ENCODE assay signal across 8 cellular contexts in the genomic region with DNA sequence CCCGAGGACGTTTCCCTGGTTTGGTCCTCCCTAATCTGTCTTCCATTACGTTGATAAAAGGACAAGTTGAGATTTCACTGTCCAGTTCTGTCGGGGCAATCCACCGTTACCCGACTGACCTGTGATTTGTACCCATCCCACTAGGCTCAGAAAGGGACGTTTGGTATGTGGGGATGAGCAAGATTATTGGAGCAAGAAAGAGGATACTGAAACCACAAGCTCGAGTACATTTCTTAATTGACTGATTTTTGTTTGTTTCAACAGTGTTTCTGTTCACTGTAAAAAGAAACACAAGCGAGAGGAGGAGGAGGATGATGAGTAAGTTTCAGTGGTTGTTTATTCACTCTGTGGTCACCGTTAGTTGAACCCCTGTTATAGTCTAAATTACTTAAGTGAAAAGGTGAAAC. TPM values are rescaled to one million over a fixed set of nuclear protein-coding genes. Genes with fewer than 3 reads are reported as not detected.
DNase-seq lines count a peak whose midpoint lies in the region; FAIRE-seq and TF ChIP-seq lines count a peak whose summit lies in the region.

No MANE protein-coding gene starts in this region.

- peaks cover 3% of the 10 kb centered on the region; the same call in 1 of the 2 replicates for H3K79me1 ChIP-seq in H1 (ENCODE audit: low read depth, low read length)

- no peak overlapping the region for H4K5ac ChIP-seq in H1 (ENCODE audit: insufficient read length, low read depth, low read length)

- H2AFZ ChIP-seq in OCI-LY3 (ENCODE audit: low read depth, low read length): 0 out of 2 replicates have a peak overlapping the region, but pooled peaks have one; percentile 42
- H2AFZ ChIP-seq in H1 (ENCODE audit: low read length): no peak overlapping the region

- POLR2A ChIA-PET in HEK293 (lab: Yijun Ruan, JAX) (interaction anchor here (0.6 to 2.6 kb wide), 7 partner anchors 10 to 172 kb away, joined by 3 to 25 read pairs (median 10); a partner anchor contains a TSS), H1 (lab: Charles Lee; ENCODE audit: partially characterized antibody) (interaction anchor here (0.6 to 5.5 kb wide), 6 partner anchors 12 to 94 kb away, joined by 3 to 31 read pairs (median 4); a partner anchor contains a TSS)

- no peak overlapping the region for H4K91ac ChIP-seq in H1 (replicated peaks; ENCODE audit: insufficient read length, low read length)

- peak overlapping the region; percentile 75 for H3K4me2 ChIP-seq in OCI-LY3 (ENCODE audit: low read length)
- H3K4me2 ChIP-seq in H1 (ENCODE audit: insufficient read depth in 1 of 2, low read depth in 2 of 2, low read length in 2 of 2): peak overlapping the region; percentile 88 to 97

- CTCF ChIA-PET in HEK293 (lab: Yijun Ruan, JAX) (interaction anchor here (1.0 to 2.5 kb wide), 4 partner anchors 12 to 17 kb away, joined by 3 to 8 read pairs (median 4); no protein-coding TSS in a partner anchor), H1 (lab: Charles Lee; ENCODE audit: partially characterized antibody) (interaction anchor here (0.6 to 1.5 kb wide), 5 partner anchors 11 to 335 kb away, joined by 3 to 6 read pairs (median 3); no protein-coding TSS in a partner anchor)

- H3K9me3 ChIP-seq in HEK293 (ENCODE audit: control insufficient read depth, insufficient read depth, low read depth, low read length) (no peaks in the 10 kb centered on the region), OCI-LY3 (ENCODE audit: insufficient read depth, low read length) (no peaks in the 10 kb centered on the region), H1 (ENCODE audit: insufficient read depth in 2 of 2, low read depth in 1 of 2, low read length in 1 of 2) (no peaks in the 10 kb centered on the region)

- no peak overlapping the region for H2BK12ac ChIP-seq in H1 (ENCODE audit: low read depth, low read length)

- no peak overlapping the region for H4K8ac ChIP-seq in H1 (ENCODE audit: extremely low read depth, insufficient read depth, low read length)

- TF ChIP-seq POLR2A in H1 (IDR thresholded peaks at IDR 0.05; ENCODE audit: control extremely low read depth in 1 of 2, low read depth in 2 of 2, low read length in 2 of 2): no peak

- H3K4me3 Mint-ChIP-seq in nephron progenitor cell: peak overlapping the region; percentile 92

- 35% methylated on average over 10 of the region's 10 CpGs; no CpG with 5 or more reads in 1 of the 2 experiments for WGBS in H1 (ENCODE audit: extremely low coverage in 1 of 2, insufficient coverage in 1 of 2, insufficient read length in 1 of 2, insufficient replicate concordance in 2 of 2, low coverage in 1 of 2, low lambda C conversion rate in 2 of 2, missing lambda C conversion rate in 1 of 2), 2 experiments

- H3K56ac ChIP-seq in H1 (replicated peaks; ENCODE audit: insufficient read length, low read depth, low read length): no peak overlapping the region

- H3K36me3 Mint-ChIP-seq in nephron progenitor cell (ENCODE audit: low read depth): peaks cover 47% of the 10 kb centered on the region

- H3K9me3 Mint-ChIP-seq in nephron progenitor cell: peaks cover 17% of the 10 kb centered on the region

- no peak for TF ChIP-seq RAD21 in H1 (IDR thresholded peaks at IDR 0.05 in 1 of 2, conservative IDR thresholded peaks at IDR 0.05 in 1 of 2; ENCODE audit: low read depth in 2 of 2, low read length in 2 of 2)

- peak overlapping the region; percentile 2 for H3K4ac ChIP-seq in H1 (replicated peaks; ENCODE audit: insufficient read length, low read depth, low read length)

- H4K20me1 ChIP-seq in OCI-LY3 (ENCODE audit: insufficient read depth, low read length) (no peaks in the 10 kb centered on the region), H1 (replicated peaks in 1 of 2; ENCODE audit: control insufficient read depth in 1 of 2, insufficient read depth in 2 of 2, low read length in 2 of 2) (peaks cover 0 to 2% of the 10 kb centered on the region in 2 experiments)

- H3K23me2 ChIP-seq in H1 (ENCODE audit: low read depth, low read length): peaks cover 4% of the 10 kb centered on the region

- peaks cover 14% of the 10 kb centered on the region for H3K4me1 Mint-ChIP-seq in nephron progenitor cell

- no peak overlapping the region for H3K14ac ChIP-seq in H1 (ENCODE audit: insufficient read length)

- H3K27me3 Mint-ChIP-seq in nephron progenitor cell (ENCODE audit: low read depth, poor library complexity): peaks cover 6% of the 10 kb centered on the region

- no peak overlapping the region for H2BK120ac ChIP-seq in H1 (replicated peaks; ENCODE audit: low read depth, low read length)

- no peak overlapping the region for H2BK15ac ChIP-seq in H1 (ENCODE audit: low read length)

- H3K4me1 ChIP-seq in HEK293 (ENCODE audit: control insufficient read depth, insufficient read depth, low read length) (no peaks in the 10 kb centered on the region), OCI-LY3 (ENCODE audit: low read length) (peaks cover 9% of the 10 kb centered on the region), H1 (replicated peaks in 1 of 4; ENCODE audit: control insufficient read depth in 3 of 4, insufficient read depth in 4 of 4, low read length in 3 of 4) (peaks cover 0 to 3% (median 0%) of the 10 kb centered on the region in 4 experiments; a peak in 2 of 7 replicates)

- H2AK5ac ChIP-seq in H1 (ENCODE audit: low read depth, low read length): no peak overlapping the region

- TF ChIP-seq EP300 in H1 (IDR thresholded peaks at IDR 0.05; ENCODE audit: borderline replicate concordance in 1 of 2, low read depth in 2 of 2, low read length in 2 of 2): no peak

- H3K27me3 ChIP-seq in OCI-LY3 (ENCODE audit: low read depth, low read length): no peaks in the 10 kb centered on the region
- H3K27me3 ChIP-seq in H1 (replicated peaks in 1 of 4; ENCODE audit: control insufficient read depth in 3 of 4, extremely low read depth in 1 of 4, insufficient read depth in 3 of 4, low read length in 3 of 4): no peaks in the 10 kb centered on the region

- H3K23ac ChIP-seq in H1 (ENCODE audit: insufficient read length): no peak overlapping the region

- H3K4me3 ChIP-seq in HEK293 (ENCODE audit: low read depth, low read length) (peak overlapping the region; percentile 65), OCI-LY3 (ENCODE audit: low read length) (peak overlapping the region; percentile 80), H1 (ENCODE audit: extremely low read depth in 1 of 4, insufficient read depth in 2 of 4, low read depth in 3 of 4, low read length in 4 of 4) (peak overlapping the region; percentile 71 to 77 (median 73))

- H3K9ac ChIP-seq in OCI-LY3 (ENCODE audit: low read length) (peak overlapping the region; percentile 76), H1 (replicated peaks in 1 of 4; ENCODE audit: extremely low read depth in 1 of 4, low read depth in 3 of 4, low read length in 3 of 4) (peak overlapping the region; percentile 58 to 91 (median 70))

- H3K27ac ChIP-seq in HEK293 (ENCODE audit: extremely low read depth, low read depth, low read length) (peak overlapping the region; percentile 97), OCI-LY3 (ENCODE audit: low read length) (peak overlapping the region; percentile 65), H1 (ENCODE audit: low read depth, low read length) (no peak overlapping the region)

- peaks cover 58% of the 10 kb centered on the region for H3K79me2 ChIP-seq in OCI-LY3 (ENCODE audit: low read length)
- H3K79me2 ChIP-seq in H1 (ENCODE audit: control insufficient read depth in 1 of 2, insufficient read depth in 2 of 2, low read length in 2 of 2): peaks cover 0 to 31% of the 10 kb centered on the region in 2 experiments; a peak in 2 of 4 replicates

- DNase-seq in GM13976 (ENCODE audit: low spot score) (peak; percentile 61), H1 (ENCODE audit: low read depth in 1 of 2, low spot score in 2 of 2) (no peak), nephron progenitor cell (no peak), DMS53 (lab: John Stamatoyannopoulos, UW) (no peak), NCI-H2081 (lab: John Stamatoyannopoulos, UW) (no peak), DMS153 treated with DMSO at 0.1 percent for 48 hours (lab: John Stamatoyannopoulos, UW; ENCODE audit: unreplicated experiment) (no peak)

- H3K27ac Mint-ChIP-seq in nephron progenitor cell: peak overlapping the region; percentile 84

- H3K36me3 ChIP-seq in HEK293 (ENCODE audit: control insufficient read depth in 2 of 2, insufficient read depth in 1 of 2, low read length in 2 of 2) (peaks cover 38 to 42% of the 10 kb centered on the region in 2 experiments), OCI-LY3 (replicated peaks; ENCODE audit: low read depth, low read length) (peaks cover 20% of the 10 kb centered on the region), H1 (ENCODE audit: control insufficient read depth in 2 of 4, insufficient read depth in 4 of 4, low read length in 3 of 4) (peaks cover 0 to 29% (median 1%) of the 10 kb centered on the region in 4 experiments; a peak in 3 of 8 replicates)

- H2BK20ac ChIP-seq in H1 (ENCODE audit: low read length): no peak overlapping the region

- H3K18ac ChIP-seq in H1 (ENCODE audit: extremely low read depth, low read length): no peak overlapping the region; the same call in 1 of the 2 replicates

- FAIRE-seq in H1 (lab: Jason Lieb, UNC): no peak

- TF ChIP-seq CTCF in GM13976 (IDR thresholded peaks at IDR 0.05; ENCODE audit: borderline replicate concordance, control extremely low read depth, extremely low read depth, insufficient read depth, missing control alignments): no peak
- TF ChIP-seq CTCF in HEK293 (tag by site-specific recombination; IDR thresholded peaks at IDR 0.05): no peak
- no peak for TF ChIP-seq CTCF in OCI-LY3 (IDR thresholded peaks at IDR 0.05; ENCODE audit: low read depth, low read length)
- TF ChIP-seq CTCF in H1 (IDR thresholded peaks at IDR 0.05; ENCODE audit: control extremely low read depth in 1 of 3, insufficient read depth in 1 of 3, low read depth in 1 of 3, low read length in 3 of 3): no peak
- no peak for TF ChIP-seq CTCF in nephron progenitor cell (IDR thresholded peaks at IDR 0.05)

- no peak overlapping the region for H2BK5ac ChIP-seq in H1 (ENCODE audit: low read depth, low read length)

- in situ Hi-C loops in GM13976 (cut with MboI; ENCODE audit: low sequenced_read_pairs, unreplicated experiment): no loop called here

RNA-seq across cellular contexts. Expression of a gene that starts 1.0 kb away (rescaled TPM):
- 40.4 and 43.1 TPM in 2 replicates for total RNA-seq in H1 (2021; fragmentation: NEBNext Ultra II Directional; extraction: Animal tissue kit (Norgen Biotek cat#: 25700))
- 5.9 and 9.1 TPM in 2 replicates for polyA plus RNA-seq in H1 (2011; rRNA removed)
- 14.7 TPM for polyA plus RNA-seq in H1 (2011; cell fraction: cytosol; rRNA removed)
- polyA plus RNA-seq in H1 (2011; cell fraction: nucleus; rRNA removed): 3.4 TPM
- 15.2 to 44.0 TPM (median 17.7 TPM) in 4 replicates for polyA plus RNA-seq in H1 (2012, experiment 1 of 2)
- polyA plus RNA-seq in H1 (2012, experiment 2 of 2): 5.5 TPM
- 21.7 TPM for polyA plus RNA-seq in H1 (2013, experiment 1 of 2)
- 23.0 TPM for polyA plus RNA-seq in H1 (2013, experiment 2 of 2)
- polyA minus RNA-seq in H1 (2011; rRNA and poly(A)+ RNA removed): 8.2 and 8.8 TPM in 2 replicates
- 14.6 TPM for polyA minus RNA-seq in H1 (2011; cell fraction: cytosol; rRNA and poly(A)+ RNA removed)
- 10.3 TPM for polyA minus RNA-seq in H1 (2011; cell fraction: nucleus; rRNA and poly(A)+ RNA removed)

RNA-seq across cellular contexts. Expression of a gene that starts 26.9 kb away (rescaled TPM):
- 128 and 131 TPM in 2 replicates for total RNA-seq in H1 (2021; fragmentation: NEBNext Ultra II Directional; extraction: Animal tissue kit (Norgen Biotek cat#: 25700))
- 76.3 and 99.8 TPM in 2 replicates for polyA plus RNA-seq in H1 (2011; rRNA removed)
- polyA plus RNA-seq in H1 (2011; cell fraction: cytosol; rRNA removed): 84.1 TPM
- 85.0 TPM for polyA plus RNA-seq in H1 (2011; cell fraction: nucleus; rRNA removed)
- 77.8 to 88.7 TPM (median 84.7 TPM) in 4 replicates for polyA plus RNA-seq in H1 (2012, experiment 1 of 2)
- 117 TPM for polyA plus RNA-seq in H1 (2012, experiment 2 of 2)
- polyA plus RNA-seq in H1 (2013, experiment 1 of 2): 162 TPM
- polyA plus RNA-seq in H1 (2013, experiment 2 of 2): 173 TPM
- polyA minus RNA-seq in H1 (2011; rRNA and poly(A)+ RNA removed): 195 and 221 TPM in 2 replicates
- polyA minus RNA-seq in H1 (2011; cell fraction: cytosol; rRNA and poly(A)+ RNA removed): 84.3 TPM
- polyA minus RNA-seq in H1 (2011; cell fraction: nucleus; rRNA and poly(A)+ RNA removed): 63.4 TPM

RNA-seq across cellular contexts. Expression of a gene that starts 31.6 kb away (rescaled TPM):
- 15.4 and 16.6 TPM in 2 replicates for total RNA-seq in H1 (2021; fragmentation: NEBNext Ultra II Directional; extraction: Animal tissue kit (Norgen Biotek cat#: 25700))
- 14.7 and 16.1 TPM in 2 replicates for polyA plus RNA-seq in H1 (2011; rRNA removed)
- polyA plus RNA-seq in H1 (2011; cell fraction: cytosol; rRNA removed): 16.7 TPM
- 8.7 TPM for polyA plus RNA-seq in H1 (2011; cell fraction: nucleus; rRNA removed)
- 14.1 to 21.6 TPM (median 18.6 TPM) in 4 replicates for polyA plus RNA-seq in H1 (2012, experiment 1 of 2)
- 11.8 TPM for polyA plus RNA-seq in H1 (2012, experiment 2 of 2)
- 16.3 TPM for polyA plus RNA-seq in H1 (2013, experiment 1 of 2)
- polyA plus RNA-seq in H1 (2013, experiment 2 of 2): 15.3 TPM
- polyA minus RNA-seq in H1 (2011; rRNA and poly(A)+ RNA removed): 4.6 and 6.5 TPM in 2 replicates
- 2.5 TPM for polyA minus RNA-seq in H1 (2011; cell fraction: cytosol; rRNA and poly(A)+ RNA removed)
- 10.3 TPM for polyA minus RNA-seq in H1 (2011; cell fraction: nucleus; rRNA and poly(A)+ RNA removed)

RNA-seq across cellular contexts. Expression of a gene that starts 31.8 kb away (rescaled TPM):
- 73.8 and 74.9 TPM in 2 replicates for total RNA-seq in H1 (2021; fragmentation: NEBNext Ultra II Directional; extraction: Animal tissue kit (Norgen Biotek cat#: 25700))
- polyA plus RNA-seq in H1 (2011; rRNA removed): 89.5 and 109 TPM in 2 replicates
- polyA plus RNA-seq in H1 (2011; cell fraction: cytosol; rRNA removed): 104 TPM
- polyA plus RNA-seq in H1 (2011; cell fraction: nucleus; rRNA removed): 41.4 TPM
- 55.1 to 84.8 TPM (median 62.8 TPM) in 4 replicates for polyA plus RNA-seq in H1 (2012, experiment 1 of 2)
- polyA plus RNA-seq in H1 (2012, experiment 2 of 2): 52.9 TPM
- 58.8 TPM for polyA plus RNA-seq in H1 (2013, experiment 1 of 2)
- polyA plus RNA-seq in H1 (2013, experiment 2 of 2): 56.1 TPM
- 56.5 and 69.5 TPM in 2 replicates for polyA minus RNA-seq in H1 (2011; rRNA and poly(A)+ RNA removed)
- polyA minus RNA-seq in H1 (2011; cell fraction: cytosol; rRNA and poly(A)+ RNA removed): 63.6 TPM
- polyA minus RNA-seq in H1 (2011; cell fraction: nucleus; rRNA and poly(A)+ RNA removed): 41.2 TPM
